Comparison of ENCODE assay signal across 8 cellular contexts in the genomic region with DNA sequence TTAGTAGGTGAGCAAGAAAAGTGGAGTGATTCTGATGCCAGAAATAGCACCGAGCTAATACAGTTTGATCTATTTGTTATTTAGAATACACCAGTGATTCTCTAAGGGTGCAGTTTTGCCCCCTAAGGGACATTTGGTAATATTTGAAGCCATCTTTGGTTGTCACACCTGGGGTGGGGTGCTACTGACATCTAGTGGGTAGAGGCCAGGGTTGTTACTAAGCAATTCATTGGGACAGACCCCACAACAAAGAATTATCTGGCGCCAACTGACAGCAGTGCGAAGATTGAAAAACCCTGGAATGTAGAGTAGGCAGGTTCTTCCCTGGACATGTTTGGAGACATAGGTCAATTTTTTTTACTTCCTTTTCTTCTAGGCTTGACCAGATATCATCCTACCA. TPM values are rescaled to one million over a fixed set of nuclear protein-coding genes. Genes with fewer than 3 reads are reported as not detected.
A peak's percentile ranks its signal among the peaks of the same experiment; 100 is the strongest.
DNase-seq lines count a peak whose midpoint lies in the region; ATAC-seq and TF ChIP-seq lines count a peak whose summit lies in the region.

No MANE protein-coding gene starts in this region.

- H3K9me3 ChIP-seq in CD8-positive, alpha-beta memory T cell (ENCODE audit: low read length): no peaks in the 10 kb centered on the region
- H3K9me3 ChIP-seq in Karpas-422 (ENCODE audit: low read length): no peaks in the 10 kb centered on the region

- no peak overlapping the region for H3K27ac ChIP-seq in CD8-positive, alpha-beta memory T cell (ENCODE audit: low read depth, low read length)
- no peak overlapping the region for H3K27ac ChIP-seq in Karpas-422 (ENCODE audit: low read length)

- POLR2A ChIA-PET in CD8-positive, alpha-beta memory T cell (lab: Charles Lee): no interaction called here

- H3K4me2 ChIP-seq in Karpas-422 (ENCODE audit: low read depth, low read length, poor library complexity, severe bottlenecking): peak overlapping the region; percentile 44

- H2AFZ ChIP-seq in Karpas-422 (ENCODE audit: low read length): no peak overlapping the region

- H3K4me1 ChIP-seq in CD8-positive, alpha-beta memory T cell (ENCODE audit: insufficient read depth, low read length): no peaks in the 10 kb centered on the region
- peaks cover 10% of the 10 kb centered on the region for H3K4me1 ChIP-seq in Karpas-422 (ENCODE audit: low read length)

- H3K4me3 ChIP-seq in CD8-positive, alpha-beta memory T cell (ENCODE audit: low read length): no peak overlapping the region
- no peak overlapping the region for H3K4me3 ChIP-seq in Karpas-422 (ENCODE audit: low read length)
- H3K4me3 ChIP-seq in fibroblast of the aortic adventitia (ENCODE audit: low read depth, low read length): no peak overlapping the region

- 0 out of 2 replicates have a peak overlapping the region, but pooled peaks have one; percentile 35 for H3K9ac ChIP-seq in Karpas-422 (ENCODE audit: low read length)

- no peaks in the 10 kb centered on the region for H3K9me3 Mint-ChIP-seq in CD8-positive, alpha-beta memory T cell

- no peaks in the 10 kb centered on the region for H3K27me3 ChIP-seq in CD8-positive, alpha-beta memory T cell (ENCODE audit: insufficient read depth, low read length, poor library complexity, severe bottlenecking)
- H3K27me3 ChIP-seq in Karpas-422 (ENCODE audit: low read length): no peaks in the 10 kb centered on the region

- peak; percentile 51 for ATAC-seq in GM19452 (IDR thresholded peaks at IDR 0.05; ENCODE audit: unreplicated experiment)

- H3K27me3 Mint-ChIP-seq in CD8-positive, alpha-beta memory T cell: no peaks in the 10 kb centered on the region

- peaks cover 6% of the 10 kb centered on the region for H3K79me2 ChIP-seq in Karpas-422 (ENCODE audit: low read length)

- no peaks in the 10 kb centered on the region for H3K9me2 ChIP-seq in Karpas-422 (replicated peaks; ENCODE audit: insufficient read depth, low read length)

- peak; percentile 35 to 74 (median 51) for DNase-seq in CD8-positive, alpha-beta memory T cell
- DNase-seq in Karpas-422: peak; percentile 82
- peak; percentile 36 for DNase-seq in activated CD4-positive, alpha-beta T cell treated with anti-CD3 and anti-CD28 coated beads for 48 hours
- DNase-seq in fibroblast of the aortic adventitia (ENCODE audit: low read depth): peak; percentile 14
- DNase-seq in stimulated activated CD8-positive, alpha-beta memory T cell treated with anti-CD3 and anti-CD28 coated beads, Interleukin-7, amount 100 ng/mL, for 1 hour (ENCODE audit: low read depth in 2 of 2): peak; percentile 23 to 29
- no peak for DNase-seq in GDM1 (lab: John Stamatoyannopoulos, UW)
- no peak for DNase-seq in RKO (ENCODE audit: low spot score)

- TF ChIP-seq CTCF in fibroblast of the aortic adventitia (IDR thresholded peaks at IDR 0.05; ENCODE audit: insufficient read depth, low read length): peak; percentile 34

- no peaks in the 10 kb centered on the region for H3K36me3 ChIP-seq in CD8-positive, alpha-beta memory T cell (ENCODE audit: insufficient read depth, low read length)
- H3K36me3 ChIP-seq in Karpas-422 (ENCODE audit: insufficient read depth, low read length): no peaks in the 10 kb centered on the region

- H4K20me1 ChIP-seq in Karpas-422 (ENCODE audit: insufficient read depth, low read depth, low read length): peaks cover 38% of the 10 kb centered on the region

- H3K4me3 Mint-ChIP-seq in CD8-positive, alpha-beta memory T cell: no peak overlapping the region

- peaks cover 2 to 12% (median 5%) of the 10 kb centered on the region in 3 donors for H3K4me1 Mint-ChIP-seq in CD8-positive, alpha-beta memory T cell

- H3K27ac Mint-ChIP-seq in CD8-positive, alpha-beta memory T cell: peak overlapping the region in 2 of 8 donors; percentile 4 to 49

- peaks cover 0 to 6% (median 5%) of the 10 kb centered on the region in 3 donors for H3K36me3 Mint-ChIP-seq in CD8-positive, alpha-beta memory T cell

- CTCF ChIA-PET in CD8-positive, alpha-beta memory T cell (lab: Charles Lee): interaction anchor here (1.4 to 1.7 kb wide), 2 partner anchors 14 to 891 kb away, joined by 3 to 4 read pairs; no protein-coding TSS in a partner anchor

RNA-seq across cellular contexts. Expression of a gene that starts 14.6 kb away (rescaled TPM):
- total RNA-seq in CD8-positive, alpha-beta memory T cell: 10 to 100 TPM; 36.6 to 38.2 TPM
- polyA plus RNA-seq in CD8-positive, alpha-beta memory T cell: 14.8 TPM
- 6.3 and 6.9 TPM in 2 replicates for total RNA-seq in Karpas-422 (2014; rRNA removed; shearing (Covaris generic); ENCODE audit: low replicate concordance)
- total RNA-seq in fibroblast of the aortic adventitia (ENCODE audit: low replicate concordance): 48.0 and 131 TPM in 2 replicates

Comparison
In these comparisons a context has a peak if more than half of its experiments do, and no peak if none do; other contexts are left out.
1. DNase-seq: peak in CD8-positive, alpha-beta memory T cell (5 of 5), Karpas-422 (single experiment), activated CD4-positive, alpha-beta T cell treated with anti-CD3 and anti-CD28 coated beads for 48 hours (single experiment), fibroblast of the aortic adventitia (single experiment) and stimulated activated CD8-positive, alpha-beta memory T cell treated with anti-CD3 and anti-CD28 coated beads, Interleukin-7, amount 100 ng/mL, for 1 hour (2 of 2); none in GDM1 (single experiment) and RKO (single experiment).